In genomic region chr19:43820098-43820860, GRCh38 we compare ENCODE assay signal across 8 cellular contexts. TPM values are rescaled to one million over a fixed set of nuclear protein-coding genes. Genes with fewer than 3 reads are reported as not detected.
DNase-seq lines count a peak whose midpoint lies in the region; ATAC-seq and TF ChIP-seq lines count a peak whose summit lies in the region.

No MANE protein-coding gene starts in this region.

- H3K9me3 Mint-ChIP-seq in activated naive CD4-positive, alpha-beta T cell treated with anti-CD3 and anti-CD28 coated beads, Interleukin-2, amount 50 U/mL, for 72 hours, result peaks cover 0 to 30% of the 10 kb centered on the region in 2 donors

- TF ChIP-seq POLR2A in heart left ventricle (IDR thresholded peaks at IDR 0.05), result no peak

- no peak overlapping the region for H3K27ac ChIP-seq in heart left ventricle

- DNase-seq in HK-2 (ENCODE audit: unreplicated experiment), result peak; percentile 26
- DNase-seq in activated naive CD4-positive, alpha-beta T cell treated with anti-CD3 and anti-CD28 coated beads, Interleukin-2, amount 50 U/mL, for 72 hours (ENCODE audit: low spot score in 2 of 2), result peak in 1 of 2 donors; percentile 59
- DNase-seq in heart left ventricle, result peak; percentile 45 to 72 (median 65)
- no peak for DNase-seq in skeletal muscle cell (ENCODE audit: low read depth)
- no peak for DNase-seq in NCI-H146 treated with DMSO at 0.1 percent for 48 hours (lab: John Stamatoyannopoulos, UW; ENCODE audit: unreplicated experiment)

- WGBS in heart left ventricle, 4 donors, result 9 to 15% (median 12%) methylated on average over 43 to 47 of the region's 47 CpGs

- peaks cover 0 to 11% (median 3%) of the 10 kb centered on the region in 12 donors for H3K4me1 ChIP-seq in heart left ventricle

- H3K4me3 ChIP-seq in heart left ventricle (peak overlapping the region in 11 of 12 donors; percentile 11 to 60 (median 47)), skeletal muscle cell (ENCODE audit: low read depth, low read length) (peak overlapping the region; percentile 52)

- no peak for TF ChIP-seq CTCF in heart left ventricle (IDR thresholded peaks at IDR 0.05)

- peak; percentile 76 to 84 for ATAC-seq in activated naive CD4-positive, alpha-beta T cell treated with anti-CD3 and anti-CD28 coated beads, Interleukin-2, amount 50 U/mL, for 72 hours
- ATAC-seq in heart left ventricle (peak; percentile 71 to 92 (median 90)), HG03280 (IDR thresholded peaks at IDR 0.05; ENCODE audit: unreplicated experiment) (no peak), HG03108 (IDR thresholded peaks at IDR 0.05; ENCODE audit: unreplicated experiment) (no peak), GM18867 (IDR thresholded peaks at IDR 0.05; ENCODE audit: unreplicated experiment) (no peak)

- H3K27me3 ChIP-seq in heart left ventricle, result peaks cover 0 to 25% (median 0%) of the 10 kb centered on the region in 9 donors

- H3K36me3 ChIP-seq in heart left ventricle, result no peaks in the 10 kb centered on the region

- peak overlapping the region in 1 of 2 donors; percentile 37 for H3K27ac Mint-ChIP-seq in activated naive CD4-positive, alpha-beta T cell treated with anti-CD3 and anti-CD28 coated beads, Interleukin-2, amount 50 U/mL, for 72 hours

- H3K36me3 Mint-ChIP-seq in activated naive CD4-positive, alpha-beta T cell treated with anti-CD3 and anti-CD28 coated beads, Interleukin-2, amount 50 U/mL, for 72 hours, result peaks cover 0 to 30% of the 10 kb centered on the region in 2 donors

- no peaks in the 10 kb centered on the region for H3K9me3 ChIP-seq in heart left ventricle

- intact Hi-C loops in heart left ventricle (cut with DNase I), result loop anchor here in 1 of 10 donors (10.0 kb wide), 1 partner anchor 115 kb away; the partner anchor contains the start of gene ZNF45

RNA-seq across cellular contexts. Expression of gene ZNF283, which starts 6.8 kb away (rescaled TPM):
- 10 to 100 TPM in 1 of 2 donors, 1 to 10 TPM in 1; 7.7 to 12.0 TPM for total RNA-seq in activated naive CD4-positive, alpha-beta T cell treated with anti-CD3 and anti-CD28 coated beads, Interleukin-2, amount 50 U/mL, for 72 hours
- 10 to 100 TPM in 6 of 9 donors, 1 to 10 TPM in 3; 4.6 to 13.4 (median 11.9) TPM for total RNA-seq in heart left ventricle
- polyA plus RNA-seq in heart left ventricle, result 1 to 10 TPM; 4.8 to 5.0 TPM

RNA-seq across cellular contexts. Expression of gene LYPD5, which starts 18.0 kb away (rescaled TPM):
- 1 to 10 TPM in 1 of 2 donors, under 1 TPM in 1; 0.97 to 3.8 TPM for total RNA-seq in activated naive CD4-positive, alpha-beta T cell treated with anti-CD3 and anti-CD28 coated beads, Interleukin-2, amount 50 U/mL, for 72 hours
- total RNA-seq in heart left ventricle, result 1 to 10 TPM in 8 of 9 donors, under 1 TPM in 1; 0.37 to 7.9 (median 1.4) TPM
- 1 to 10 TPM in 1 of 2 donors, under 1 TPM in 1; 0.34 to 1.9 TPM for polyA plus RNA-seq in heart left ventricle

RNA-seq across cellular contexts. Expression of gene KCNN4, which starts 39.5 kb away (rescaled TPM):
- total RNA-seq in activated naive CD4-positive, alpha-beta T cell treated with anti-CD3 and anti-CD28 coated beads, Interleukin-2, amount 50 U/mL, for 72 hours, result 100 to 1,000 TPM; 110 to 145 TPM
- total RNA-seq in heart left ventricle, result 1 to 10 TPM in 2 of 9 donors, under 1 TPM in 7; 0.15 to 3.7 (median 0.63) TPM
- 1 to 10 TPM in 1 of 2 donors, under 1 TPM in 1; 0.46 to 1.1 TPM for polyA plus RNA-seq in heart left ventricle

Comparison
In these comparisons a context has a peak if more than half of its experiments do, and no peak if none do; other contexts are left out.
1. DNase-seq: peak in HK-2 (single experiment) and heart left ventricle (5 of 5); none in skeletal muscle cell (single experiment) and NCI-H146 treated with DMSO at 0.1 percent for 48 hours (single experiment).
2. ATAC-seq: peak in activated naive CD4-positive, alpha-beta T cell treated with anti-CD3 and anti-CD28 coated beads, Interleukin-2, amount 50 U/mL, for 72 hours (2 of 2) and heart left ventricle (4 of 4); none in HG03280 (single experiment), HG03108 (single experiment) and GM18867 (single experiment).
3. RNA of gene KCNN4, which starts 39.5 kb away (total RNA-seq): 110 to 145 TPM in activated naive CD4-positive, alpha-beta T cell treated with anti-CD3 and anti-CD28 coated beads, Interleukin-2, amount 50 U/mL, for 72 hours; 0.15 to 3.7 TPM in heart left ventricle; every median in the first group is over 10 times any median in the second.